Comparison of ENCODE assay signal across 9 cellular contexts in genomic region chr7:134636008-134636449, GRCh38. TPM values are rescaled to one million over a fixed set of nuclear protein-coding genes. Genes with fewer than 3 reads are reported as not detected.
DNase-seq lines count a peak whose midpoint lies in the region; ATAC-seq and TF ChIP-seq lines count a peak whose summit lies in the region.
"Had no signal": no experiment of that assay in that cellular context is flagged by ENCODE, and none has a peak within 500 bp of the region (broad histone marks: within the 10 kb centered on the region; RNA-seq: fewer than 3 reads in every experiment).

No MANE protein-coding gene starts in this region.

- H3K27ac Mint-ChIP-seq in T-helper 17 cell: peak overlapping the region; percentile 49
- H3K27ac Mint-ChIP-seq in nephron: peak overlapping the region; percentile 86 to 88 (median 87)

- H3K27me3 ChIP-seq in prostate gland (replicated peaks; ENCODE audit: insufficient read depth): no peaks in the 10 kb centered on the region

- no peaks in the 10 kb centered on the region for H3K36me3 ChIP-seq in prostate gland

- intact Hi-C loops in prostate gland (cut with DNase I): no loop called here

- TF ChIP-seq CTCF in nephron (IDR thresholded peaks at IDR 0.05; ENCODE audit: unreplicated experiment in 3 of 3) (no peak), prostate gland (IDR thresholded peaks at IDR 0.05) (no peak)

- no peak overlapping the region for H3K27ac ChIP-seq in prostate gland

- no peak for TF ChIP-seq POLR2A in prostate gland (IDR thresholded peaks at IDR 0.05)

- H3K4me3 Mint-ChIP-seq in T-helper 17 cell (peak overlapping the region; percentile 49), nephron (no peak overlapping the region)

- no peaks in the 10 kb centered on the region for H3K36me3 Mint-ChIP-seq in T-helper 17 cell (ENCODE audit: low read depth)
- H3K36me3 Mint-ChIP-seq in nephron (ENCODE audit: low read depth): no peaks in the 10 kb centered on the region

- no peak overlapping the region for H3K4me3 ChIP-seq in prostate gland

- no peaks in the 10 kb centered on the region for H3K9me3 Mint-ChIP-seq in nephron

- peak; percentile 95 for ATAC-seq in GM19043 (IDR thresholded peaks at IDR 0.05; ENCODE audit: low read depth, unreplicated experiment)
- peak; percentile 87 for ATAC-seq in HG02798 (IDR thresholded peaks at IDR 0.05; ENCODE audit: poor library complexity, unreplicated experiment)
- ATAC-seq in T-helper 17 cell: no peak

- H3K4me1 ChIP-seq in prostate gland (replicated peaks): no peaks in the 10 kb centered on the region

- DNase-seq in T-helper 17 cell (no peak), prostate gland (ENCODE audit: low spot score) (no peak), NCI-H82 treated with DMSO at 0.1 percent for 48 hours (lab: John Stamatoyannopoulos, UW; ENCODE audit: unreplicated experiment) (no peak), NCI-H524 (lab: John Stamatoyannopoulos, UW) (no peak), NCI-H1436 treated with DMSO at 0.1 percent for 48 hours (lab: John Stamatoyannopoulos, UW) (no peak)
- DNase-seq: aorta had no signal

- peaks cover 10% of the 10 kb centered on the region for H3K27me3 Mint-ChIP-seq in T-helper 17 cell
- H3K27me3 Mint-ChIP-seq in nephron (ENCODE audit: low read depth): peaks cover 15% of the 10 kb centered on the region

- H3K9me3 ChIP-seq in T-helper 17 cell (ENCODE audit: control insufficient read depth, low read length, poor library complexity, severe bottlenecking) (no peaks in the 10 kb centered on the region), prostate gland (no peaks in the 10 kb centered on the region)

- 66% methylated on average over 2 of the region's 2 CpGs for WGBS in prostate gland

- H3K4me1 Mint-ChIP-seq in T-helper 17 cell: peaks cover 13% of the 10 kb centered on the region
- no peaks in the 10 kb centered on the region for H3K4me1 Mint-ChIP-seq in nephron

RNA-seq across cellular contexts. Expression of gene BPGM, which starts 10.6 kb away (rescaled TPM):
- 10 to 100 TPM in 1 of 2 donors, 1 to 10 TPM in 1; 9.9 to 13.7 TPM for total RNA-seq in T-helper 17 cell
- 10 to 100 TPM; 18.3 to 18.7 TPM for total RNA-seq in prostate gland
